In genomic region chr9:38298503-38298902, GRCh38 we compare ENCODE assay signal across 17 cellular contexts.
"Had no signal": no experiment of that assay in that cellular context is flagged by ENCODE, and none has a peak within 500 bp of the region (broad histone marks: within the 10 kb centered on the region; RNA-seq: fewer than 3 reads in every experiment).

No MANE protein-coding gene starts in this region.

- H3K9me3 ChIP-seq: colonic mucosa, gastroesophageal sphincter, spleen, thoracic aorta, upper lobe of right lung had no signal

- ATAC-seq: activated T-cell treated with anti-CD3 and anti-CD28 coated beads, Interleukin-2, amount 50 U/mL, for 4 hours; gastroesophageal sphincter; stimulated activated naive B cell treated with anti-CD40 and anti-IgM and Interleukin-4, amounts not matched to agents 10 μg/mL and 1 μg/mL and 100 μg/mL, for 72 hours; upper lobe of right lung had no signal

- H3K4me3 ChIP-seq: colonic mucosa, gastroesophageal sphincter, spleen, thoracic aorta, upper lobe of right lung had no signal

- H3K4me1 ChIP-seq: colonic mucosa, spleen, upper lobe of right lung had no signal

- H3K4me3 Mint-ChIP-seq: activated naive CD4-positive, alpha-beta T cell treated with anti-CD3 and anti-CD28 coated beads for 36 hours; activated T-cell treated with anti-CD3 and anti-CD28 coated beads, Interleukin-2, amount 50 U/mL, for 4 hours; central memory CD8-positive, alpha-beta T cell; naive B cell; neural crest cell; stimulated activated naive B cell treated with anti-CD40 and anti-IgM and Interleukin-4, amounts not matched to agents 10 μg/mL and 1 μg/mL and 100 μg/mL, for 72 hours; T-helper 1 cell treated with Interleukin-12 subunit alpha and Interleukin-12 subunit beta and Interleukin-4 antibody, amounts not matched to agents 30 μg/mL and 1 μg/mL, for 36 hours had no signal

- FAIRE-seq: endometrium had no signal

- H3K27ac Mint-ChIP-seq: activated naive CD4-positive, alpha-beta T cell treated with anti-CD3 and anti-CD28 coated beads for 36 hours; stimulated activated naive B cell treated with anti-CD40 and anti-IgM and Interleukin-4, amounts not matched to agents 10 μg/mL and 1 μg/mL and 100 μg/mL, for 72 hours; T-helper 1 cell treated with Interleukin-12 subunit alpha and Interleukin-12 subunit beta and Interleukin-4 antibody, amounts not matched to agents 30 μg/mL and 1 μg/mL, for 36 hours had no signal

- H3K27me3 ChIP-seq: colonic mucosa, gastroesophageal sphincter, spleen, upper lobe of right lung had no signal

- H3K36me3 Mint-ChIP-seq: naive B cell; stimulated activated naive B cell treated with anti-CD40 and anti-IgM and Interleukin-4, amounts not matched to agents 10 μg/mL and 1 μg/mL and 100 μg/mL, for 72 hours had no signal

- H3K9me3 Mint-ChIP-seq: activated naive CD4-positive, alpha-beta T cell treated with anti-CD3 and anti-CD28 coated beads for 36 hours; activated T-cell treated with anti-CD3 and anti-CD28 coated beads, Interleukin-2, amount 50 U/mL, for 4 hours; central memory CD8-positive, alpha-beta T cell; naive B cell; neural crest cell; stimulated activated naive B cell treated with anti-CD40 and anti-IgM and Interleukin-4, amounts not matched to agents 10 μg/mL and 1 μg/mL and 100 μg/mL, for 72 hours; T-helper 1 cell treated with Interleukin-12 subunit alpha and Interleukin-12 subunit beta and Interleukin-4 antibody, amounts not matched to agents 30 μg/mL and 1 μg/mL, for 36 hours had no signal

- H3K36me3 ChIP-seq: colonic mucosa, gastroesophageal sphincter, spleen, thoracic aorta, upper lobe of right lung had no signal

- DNase-seq: activated CD4-positive, alpha-beta T cell treated with anti-CD3 and anti-CD28 coated beads, Interleukin-2, amount 50 U/mL, for 1 hour; activated CD4-positive, CD25-positive, alpha-beta regulatory T cell treated with anti-CD3 and anti-CD28 coated beads, Interleukin-2, amount 50 U/mL, for 72 hours; activated CD8-positive, alpha-beta memory T cell treated with anti-CD3 and anti-CD28 coated beads, Interleukin-2, amount 50 U/mL, for 4 hours; activated naive CD4-positive, alpha-beta T cell treated with anti-CD3 and anti-CD28 coated beads for 36 hours; activated T-cell treated with anti-CD3 and anti-CD28 coated beads, Interleukin-2, amount 50 U/mL, for 4 hours; colonic mucosa; naive B cell; spleen; stimulated activated CD4-positive, alpha-beta T cell treated with anti-CD3 and anti-CD28 coated beads, Interleukin-4, amount 100 ng/mL, for 4 hours; stimulated activated naive B cell treated with anti-CD40 and anti-IgM and Interleukin-4, amounts not matched to agents 10 μg/mL and 1 μg/mL and 100 μg/mL, for 72 hours; upper lobe of right lung had no signal

- H3K27ac ChIP-seq: colonic mucosa, gastroesophageal sphincter, spleen, thoracic aorta, upper lobe of right lung had no signal

- H3K4me1 Mint-ChIP-seq: central memory CD8-positive, alpha-beta T cell; naive B cell; stimulated activated naive B cell treated with anti-CD40 and anti-IgM and Interleukin-4, amounts not matched to agents 10 μg/mL and 1 μg/mL and 100 μg/mL, for 72 hours had no signal
